19 cellular contexts compared by ENCODE assay signal in genomic region chr1:167881786-167882185, GRCh38. TPM values are rescaled to one million over a fixed set of nuclear protein-coding genes. Genes with fewer than 3 reads are reported as not detected.
"Had no signal": no experiment of that assay in that cellular context is flagged by ENCODE, and none has a peak within 500 bp of the region (broad histone marks: within the 10 kb centered on the region; RNA-seq: fewer than 3 reads in every experiment).

No MANE protein-coding gene starts in this region.

- H3K27ac Mint-ChIP-seq: activated CD4-positive, alpha-beta T cell treated with anti-CD3 and anti-CD28 coated beads, Interleukin-2, amount 10 ng/mL, durations not matched to agents 7 days and 5 days; activated naive CD8-positive, alpha-beta T cell; activated T-cell treated with anti-CD3 and anti-CD28 coated beads, Interleukin-2, amount 50 U/mL, for 72 hours; memory B cell; naive thymus-derived CD4-positive, alpha-beta T cell had no signal

- H3K4me1 ChIP-seq: esophagus muscularis mucosa, pancreas had no signal

- H3K27me3 ChIP-seq: esophagus muscularis mucosa, pancreas had no signal

- ATAC-seq: activated T-cell treated with anti-CD3 and anti-CD28 coated beads, Interleukin-2, amount 50 U/mL, for 72 hours; mucosa of descending colon; naive thymus-derived CD4-positive, alpha-beta T cell; pancreas had no signal

- H3K27ac ChIP-seq: esophagus muscularis mucosa, left ventricle myocardium inferior, pancreas, thoracic aorta had no signal

- H3K4me3 ChIP-seq: esophagus muscularis mucosa, left ventricle myocardium inferior, mucosa of descending colon, pancreas, thoracic aorta had no signal

- H3K36me3 Mint-ChIP-seq: memory B cell had no signal

- H3K9me3 ChIP-seq: esophagus muscularis mucosa, mucosa of descending colon, pancreas, thoracic aorta had no signal

- DNase-seq: activated CD4-positive, alpha-beta T cell treated with anti-CD3 and anti-CD28 coated beads, Interleukin-2, amount 10 ng/mL, durations not matched to agents 7 days and 5 days; activated CD4-positive, CD25-positive, alpha-beta regulatory T cell; activated CD8-positive, alpha-beta memory T cell treated with anti-CD3 and anti-CD28 coated beads, Interleukin-2, amount 50 U/mL, for 48 hours; activated gamma-delta T cell; activated T-cell treated with anti-CD3 and anti-CD28 coated beads, Interleukin-2, amount 50 U/mL, for 72 hours; amygdala; hypothalamus; left ventricle myocardium inferior; mucosa of descending colon; naive thymus-derived CD4-positive, alpha-beta T cell; pancreas; stimulated activated CD4-positive, alpha-beta T cell treated with anti-CD3 and anti-CD28 coated beads, Interleukin-12 subunit alpha, Interleukin-12 subunit beta, amount 100 ng/mL, for 4 hours; stimulated activated CD4-positive, alpha-beta T cell treated with anti-CD3 and anti-CD28 coated beads, Interleukin-2, amount 100 ng/mL, for 24 hours; T-helper 2 cell had no signal

- H3K36me3 ChIP-seq: esophagus muscularis mucosa, left ventricle myocardium inferior, pancreas, thoracic aorta had no signal

RNA-seq across cellular contexts. Expression of gene ADCY10, which starts 32.1 kb away (rescaled TPM):
- total RNA-seq: kidney epithelial cell had no signal
